ENCODE assay signal across 31 cellular contexts in the genomic region with DNA sequence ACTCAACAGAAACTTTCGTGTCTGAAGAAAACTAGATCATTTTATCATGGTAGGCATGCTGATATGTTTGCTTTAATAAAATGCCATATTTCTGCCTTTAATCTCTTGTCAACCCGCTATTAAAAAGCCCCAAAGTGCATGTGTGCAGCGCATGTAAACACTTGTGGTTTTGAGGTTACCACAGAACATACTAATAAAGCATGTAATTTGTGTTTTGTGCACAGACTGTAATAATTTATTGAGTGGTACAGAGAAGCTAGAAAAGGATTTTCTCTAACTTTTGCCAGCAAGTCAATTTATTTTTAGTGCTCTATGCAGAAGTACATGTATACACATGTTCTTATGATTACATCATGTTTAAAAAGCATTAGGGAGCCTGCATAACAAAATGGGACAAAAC.
"Had no signal": no experiment of that assay in that cellular context is flagged by ENCODE, and none has a peak within 500 bp of the region (broad histone marks: within the 10 kb centered on the region; RNA-seq: fewer than 3 reads in every experiment).

No MANE protein-coding gene starts in this region.

- H3K36me3 ChIP-seq: colonic mucosa, esophagus squamous epithelium, heart right ventricle, left ventricle myocardium inferior, lower lobe of right lung, prostate gland, right atrium auricular region, thoracic aorta, tibial nerve, upper lobe of right lung, uterus had no signal

- H3K4me3 ChIP-seq: colonic mucosa, esophagus squamous epithelium, heart right ventricle, left ventricle myocardium inferior, lower lobe of right lung, prostate gland, right atrium auricular region, thoracic aorta, tibial nerve, upper lobe of right lung, uterus had no signal

- H3K27me3 ChIP-seq: colonic mucosa, esophagus squamous epithelium, heart right ventricle, right atrium auricular region, tibial nerve, upper lobe of right lung, uterus had no signal

- H3K27me3 Mint-ChIP-seq: dendritic cell treated with granulocyte-macrophage colony-stimulating factor and Interleukin-4, amounts not matched to agents 40 ng/mL and 50 ng/mL, for 4 days had no signal

- ATAC-seq: heart right ventricle; left colon; lower lobe of right lung; naive thymus-derived CD8-positive, alpha-beta T cell; sciatic nerve; stimulated activated effector memory CD8-positive, alpha-beta T cell treated with anti-CD3 and anti-CD28 coated beads, Interleukin-12 subunit alpha, Interleukin-12 subunit beta, amount 100 ng/mL, for 72 hours; upper lobe of right lung had no signal

- H3K27ac ChIP-seq: colonic mucosa, esophagus squamous epithelium, heart right ventricle, left ventricle myocardium inferior, lower lobe of right lung, prostate gland, right atrium auricular region, thoracic aorta, tibial nerve, upper lobe of right lung, uterus had no signal

- H3K9me3 ChIP-seq: colonic mucosa, esophagus squamous epithelium, heart right ventricle, left ventricle myocardium inferior, lower lobe of right lung, prostate gland, right atrium auricular region, thoracic aorta, tibial nerve, upper lobe of right lung, uterus had no signal

- H3K36me3 Mint-ChIP-seq: stimulated activated effector memory CD8-positive, alpha-beta T cell treated with anti-CD3 and anti-CD28 coated beads, Interleukin-12 subunit alpha, Interleukin-12 subunit beta, amount 100 ng/mL, for 72 hours had no signal

- H3K4me3 Mint-ChIP-seq: dendritic cell treated with granulocyte-macrophage colony-stimulating factor and Interleukin-4, amounts not matched to agents 40 ng/mL and 50 ng/mL, for 4 days; endodermal cell; immature natural killer cell; naive thymus-derived CD8-positive, alpha-beta T cell; nephron progenitor cell; stimulated activated effector memory CD8-positive, alpha-beta T cell treated with anti-CD3 and anti-CD28 coated beads, Interleukin-12 subunit alpha, Interleukin-12 subunit beta, amount 100 ng/mL, for 72 hours had no signal

- H3K27ac Mint-ChIP-seq: dendritic cell treated with granulocyte-macrophage colony-stimulating factor and Interleukin-4, amounts not matched to agents 40 ng/mL and 50 ng/mL, for 4 days; endodermal cell; immature natural killer cell; naive thymus-derived CD8-positive, alpha-beta T cell; nephron progenitor cell; stimulated activated effector memory CD8-positive, alpha-beta T cell treated with anti-CD3 and anti-CD28 coated beads, Interleukin-12 subunit alpha, Interleukin-12 subunit beta, amount 100 ng/mL, for 72 hours had no signal

- H3K9me3 Mint-ChIP-seq: endodermal cell, nephron progenitor cell had no signal

- H3K4me1 ChIP-seq: colonic mucosa, heart right ventricle, left ventricle myocardium inferior, lower lobe of right lung, prostate gland, right atrium auricular region, tibial nerve, upper lobe of right lung, uterus had no signal

- H3K4me1 Mint-ChIP-seq: immature natural killer cell; naive thymus-derived CD8-positive, alpha-beta T cell; stimulated activated effector memory CD8-positive, alpha-beta T cell treated with anti-CD3 and anti-CD28 coated beads, Interleukin-12 subunit alpha, Interleukin-12 subunit beta, amount 100 ng/mL, for 72 hours had no signal

- DNase-seq: colonic mucosa; effector CD8-positive, alpha-beta T cell; endodermal cell; erythroblast; esophagus squamous epithelium; foreskin melanocyte; glutamatergic neuron; heart right ventricle; hypothalamus; immature natural killer cell; islet precursor cell; kidney glomerular epithelial cell; left colon; left ventricle myocardium inferior; lower lobe of right lung; naive thymus-derived CD8-positive, alpha-beta T cell; nephron progenitor cell; nucleus accumbens; stimulated activated CD4-positive, alpha-beta T cell treated with anti-CD3 and anti-CD28 coated beads, Interleukin-2, amount 100 ng/mL, for 24 hours; stimulated activated CD4-positive, alpha-beta T cell treated with anti-CD3 and anti-CD28 coated beads, Interleukin-4, amount 100 ng/mL, for 24 hours; stimulated activated naive CD4-positive, alpha-beta T cell treated with Interleukin-2 at 50 U/mL for 16 hours; substantia nigra; upper lobe of right lung; uterus had no signal
